18 cellular contexts compared by ENCODE assay signal in genomic region chr7:152699101-152699500, GRCh38. TPM values are rescaled to one million over a fixed set of nuclear protein-coding genes. Genes with fewer than 3 reads are reported as not detected.
DNase-seq lines count a peak whose midpoint lies in the region; ATAC-seq and TF ChIP-seq lines count a peak whose summit lies in the region.
"Had no signal": no experiment of that assay in that cellular context is flagged by ENCODE, and none has a peak within 500 bp of the region (broad histone marks: within the 10 kb centered on the region; RNA-seq: fewer than 3 reads in every experiment).

No MANE protein-coding gene starts in this region.

- TF ChIP-seq CTCF in 22Rv1 (IDR thresholded peaks at IDR 0.05) = no peak
- no peak for TF ChIP-seq CTCF in GM23338 (conservative IDR thresholded peaks at IDR 0.05; ENCODE audit: low read depth in 2 of 2)
- no peak for TF ChIP-seq CTCF in mesothelial cell of epicardium (IDR thresholded peaks at IDR 0.05; ENCODE audit: unreplicated experiment)

- H3K27me3 Mint-ChIP-seq in GM23338 (ENCODE audit: insufficient read depth, low read depth, poor library complexity) (no peaks in the 10 kb centered on the region), mesothelial cell of epicardium (ENCODE audit: low read depth) (no peaks in the 10 kb centered on the region)

- H3K27me3 ChIP-seq in GM23338 (ENCODE audit: insufficient read depth) = no peaks in the 10 kb centered on the region
- H3K27me3 ChIP-seq: SJCRH30 had no signal

- H3K4me1 ChIP-seq in GM23338 (ENCODE audit: insufficient read depth) = no peaks in the 10 kb centered on the region

- peak overlapping the region; percentile 32; the same call in 1 of the 2 replicates for H2AFZ ChIP-seq in GM23338

- H3K36me3 Mint-ChIP-seq in GM23338 (ENCODE audit: low read depth) (peaks cover 5% of the 10 kb centered on the region; the same call in 2 of the 3 replicates), mesothelial cell of epicardium (no peaks in the 10 kb centered on the region)
- H3K36me3 Mint-ChIP-seq: CD4-positive, CD25-positive, alpha-beta regulatory T cell had no signal

- H3K9me3 Mint-ChIP-seq in GM23338 (peaks cover 18% of the 10 kb centered on the region), mesothelial cell of epicardium (no peaks in the 10 kb centered on the region)
- H3K9me3 Mint-ChIP-seq: T-helper 2 cell treated with Interferon-gamma antibody and Interleukin-4, amounts not matched to agents 5 μg/mL and 100 μg/mL, for 36 hours had no signal

- H3K27ac Mint-ChIP-seq in GM23338 = no peak overlapping the region
- H3K27ac Mint-ChIP-seq in mesothelial cell of epicardium = peak overlapping the region; percentile 15
- H3K27ac Mint-ChIP-seq: CD4-positive, CD25-positive, alpha-beta regulatory T cell; HFFc6; T-helper 2 cell treated with Interferon-gamma antibody and Interleukin-4, amounts not matched to agents 5 μg/mL and 100 μg/mL, for 36 hours had no signal

- H3K79me2 ChIP-seq in GM23338 (replicated peaks; ENCODE audit: insufficient read depth) = no peaks in the 10 kb centered on the region

- no peaks in the 10 kb centered on the region for H3K36me3 ChIP-seq in GM23338 (ENCODE audit: insufficient read depth)
- H3K36me3 ChIP-seq: SJCRH30 had no signal

- DNase-seq in GM23338 (ENCODE audit: low spot score) (no peak), OCI-M1 (lab: John Stamatoyannopoulos, UW) (peak; percentile 7), mesothelial cell of epicardium (ENCODE audit: low spot score in 2 of 2, unreplicated experiment in 2 of 2) (no peak), iPS-NIHi7 (ENCODE audit: extremely low spot score) (no peak), NCI-H2196 treated with DMSO at 0.1 percent for 48 hours (lab: John Stamatoyannopoulos, UW; ENCODE audit: unreplicated experiment) (no peak)
- DNase-seq: CD4-positive, CD25-positive, alpha-beta regulatory T cell; GDM1; HFFc6; IMR-90; NCI-H1417 treated with DMSO at 0.1 percent for 48 hours; NCI-H226; NCI-H524 treated with DMSO at 0.1 percent for 48 hours; PC-3 had no signal

- H3K4me1 Mint-ChIP-seq in GM23338 (no peaks in the 10 kb centered on the region), mesothelial cell of epicardium (peaks cover 15% of the 10 kb centered on the region)
- H3K4me1 Mint-ChIP-seq: CD4-positive, CD25-positive, alpha-beta regulatory T cell had no signal

- H3K27ac ChIP-seq in 22Rv1 (peak overlapping the region; percentile 47), GM23338 (ENCODE audit: low read depth) (no peak overlapping the region)
- H3K27ac ChIP-seq: SJCRH30 had no signal

- no peaks in the 10 kb centered on the region for H3F3A ChIP-seq in GM23338 (replicated peaks; ENCODE audit: low read depth)

- H3K4me3 Mint-ChIP-seq in GM23338 (no peak overlapping the region), mesothelial cell of epicardium (no peak overlapping the region)
- H3K4me3 Mint-ChIP-seq: CD4-positive, CD25-positive, alpha-beta regulatory T cell; HFFc6; T-helper 2 cell treated with Interferon-gamma antibody and Interleukin-4, amounts not matched to agents 5 μg/mL and 100 μg/mL, for 36 hours had no signal

- no peaks in the 10 kb centered on the region for H3K9me2 ChIP-seq in GM23338 (ENCODE audit: insufficient read depth)

- no peak overlapping the region for H3K4me3 ChIP-seq in GM23338
- H3K4me3 ChIP-seq: GM12878 had no signal

- H4K20me1 ChIP-seq in GM23338 (replicated peaks; ENCODE audit: insufficient read depth) = no peaks in the 10 kb centered on the region

- H3K4me2 ChIP-seq in GM23338 = no peak overlapping the region

- no peak for ATAC-seq in GM23338
- no peak for ATAC-seq in HG03460 (IDR thresholded peaks at IDR 0.05; ENCODE audit: unreplicated experiment)
- ATAC-seq: GM12878 had no signal

TF ChIP-seq in GM23338, 12 proteins besides CTCF, POLR2A, EP300 and RAD21 (continues in another document):
- no peak for TF ChIP-seq EZH2 (IDR thresholded peaks at IDR 0.05; ENCODE audit: low read depth, unreplicated experiment)
- TF ChIP-seq POLR2AphosphoS5 (IDR thresholded peaks at IDR 0.05; ENCODE audit: low read depth) = no peak
- TF ChIP-seq EZH2phosphoT487 (IDR thresholded peaks at IDR 0.05; ENCODE audit: unreplicated experiment) = no peak
- no peak for TF ChIP-seq JUNB (IDR thresholded peaks at IDR 0.05; ENCODE audit: unreplicated experiment)
- no peak for TF ChIP-seq REST (IDR thresholded peaks at IDR 0.05; ENCODE audit: unreplicated experiment)
- no peak for TF ChIP-seq ZNF462 (CRISPR knock-in tag; IDR thresholded peaks at IDR 0.05)

RNA-seq across cellular contexts. Expression of gene XRCC2, which starts 23.2 kb away (rescaled TPM):
- 25.7 and 33.2 TPM in 2 replicates for total RNA-seq in GM23338 (2014; rRNA removed; shearing (Covaris generic))
- 13.4 and 18.9 TPM in 2 replicates for polyA plus RNA-seq in GM23338 (2016; fragmentation: Nextera tagmentation; extraction: Ambion mirVana)
- 6.7 to 7.3 TPM (median 7.0 TPM) in 3 replicates for total RNA-seq in mesothelial cell of epicardium
